In genomic region chr12:109082751-109083150, GRCh38 we compare ENCODE assay signal across 37 cellular contexts.
"Had no signal": no experiment of that assay in that cellular context is flagged by ENCODE, and none has a peak within 500 bp of the region (broad histone marks: within the 10 kb centered on the region; RNA-seq: fewer than 3 reads in every experiment).

No MANE protein-coding gene starts in this region.

- H3K27ac ChIP-seq: adrenal gland, ascending aorta, breast epithelium, cardiac muscle cell, colonic mucosa, epithelial cell of prostate, esophagus squamous epithelium, gastroesophageal sphincter, WERI-Rb-1 had no signal

- H3K4me3 Mint-ChIP-seq: activated B cell treated with CpG ODN at 0.5 μM for 24 hours; activated CD8-positive, alpha-beta memory T cell treated with anti-CD3 and anti-CD28 coated beads, Interleukin-2, amount 10 ng/mL, durations not matched to agents 7 days and 5 days; activated CD8-positive, alpha-beta T cell treated with anti-CD3 and anti-CD28 coated beads, Interleukin-2, amount 10 ng/mL, durations not matched to agents 7 days and 5 days; activated naive CD4-positive, alpha-beta T cell treated with anti-CD3 and anti-CD28 coated beads for 36 hours; activated naive CD4-positive, alpha-beta T cell treated with anti-CD3 and anti-CD28 coated beads, Interleukin-2, amount 50 U/mL, for 24 hours; activated naive CD8-positive, alpha-beta T cell treated with anti-CD3 and anti-CD28 coated beads for 36 hours; activated naive CD8-positive, alpha-beta T cell treated with anti-CD3 and anti-CD28 coated beads, Interleukin-2, amount 50 U/mL, for 24 hours; activated T-helper 1 cell treated with anti-CD3 and anti-CD28 coated beads, Interleukin-12 subunit alpha, Interleukin-12 subunit beta, Interleukin-2, Interleukin-4 antibody, amounts not matched to agents 30 ng/mL and 10 ng/mL and 1 ng/mL, durations not matched to agents 14 hours and 24 hours and 36 hours; brain; T-helper 17 cell; T-helper 2 cell treated with Interferon-gamma antibody and Interleukin-4, amounts not matched to agents 5 μg/mL and 100 μg/mL, for 36 hours had no signal

- H3K4me1 ChIP-seq: ascending aorta, breast epithelium, colonic mucosa, esophagus squamous epithelium, gastroesophageal sphincter had no signal

- DNase-seq: activated B cell treated with CpG ODN at 0.5 μM for 24 hours; activated CD4-positive, alpha-beta T cell treated with anti-CD3 and anti-CD28 coated beads for 48 hours; activated CD4-positive, alpha-beta T cell treated with anti-CD3 and anti-CD28 coated beads, Interleukin-2, amount 50 U/mL, for 1 hour; activated CD4-positive, alpha-beta T cell treated with anti-CD3 and anti-CD28 coated beads, Interleukin-2, amount 50 U/mL, for 48 hours; activated CD8-positive, alpha-beta memory T cell treated with anti-CD3 and anti-CD28 coated beads, Interleukin-2, amount 10 ng/mL, durations not matched to agents 7 days and 5 days; activated CD8-positive, alpha-beta memory T cell treated with anti-CD3 and anti-CD28 coated beads, Interleukin-2, amount 50 U/mL, for 4 hours; activated CD8-positive, alpha-beta T cell treated with anti-CD3 and anti-CD28 coated beads, Interleukin-2, amount 10 ng/mL, durations not matched to agents 7 days and 5 days; activated effector memory CD4-positive, alpha-beta T cell treated with anti-CD3 and anti-CD28 coated beads, Interleukin-2, amount 50 U/mL, for 16 hours; activated naive CD4-positive, alpha-beta T cell treated with anti-CD3 and anti-CD28 coated beads for 36 hours; activated naive CD8-positive, alpha-beta T cell treated with anti-CD3 and anti-CD28 coated beads for 36 hours; activated naive CD8-positive, alpha-beta T cell treated with anti-CD3 and anti-CD28 coated beads, Interleukin-2, amount 50 U/mL, for 24 hours; activated T-cell treated with anti-CD3 and anti-CD28 coated beads, Interleukin-2, amount 50 U/mL, for 1 hour; activated T-cell treated with anti-CD3 and anti-CD28 coated beads, Interleukin-2, amount 50 U/mL, for 48 hours; adrenal gland; central memory CD4-positive, alpha-beta T cell; cerebellar nuclear complex; colonic mucosa; effector memory CD4-positive, alpha-beta T cell; esophagus squamous epithelium; foreskin melanocyte; T-helper 1 cell; T-helper 17 cell; T1000; WERI-Rb-1 had no signal

- H3K27me3 ChIP-seq: adrenal gland, ascending aorta, breast epithelium, cardiac muscle cell, colonic mucosa, esophagus squamous epithelium, gastroesophageal sphincter had no signal

- H3K9me3 ChIP-seq: ascending aorta, breast epithelium, colonic mucosa, esophagus squamous epithelium had no signal

- H3K27ac Mint-ChIP-seq: activated B cell treated with CpG ODN at 0.5 μM for 24 hours; activated CD8-positive, alpha-beta memory T cell treated with anti-CD3 and anti-CD28 coated beads, Interleukin-2, amount 10 ng/mL, durations not matched to agents 7 days and 5 days; activated CD8-positive, alpha-beta T cell treated with anti-CD3 and anti-CD28 coated beads, Interleukin-2, amount 10 ng/mL, durations not matched to agents 7 days and 5 days; activated naive CD4-positive, alpha-beta T cell treated with anti-CD3 and anti-CD28 coated beads for 36 hours; activated naive CD4-positive, alpha-beta T cell treated with anti-CD3 and anti-CD28 coated beads, Interleukin-2, amount 50 U/mL, for 24 hours; activated naive CD8-positive, alpha-beta T cell treated with anti-CD3 and anti-CD28 coated beads for 36 hours; activated naive CD8-positive, alpha-beta T cell treated with anti-CD3 and anti-CD28 coated beads, Interleukin-2, amount 50 U/mL, for 24 hours; activated T-helper 1 cell treated with anti-CD3 and anti-CD28 coated beads, Interleukin-12 subunit alpha, Interleukin-12 subunit beta, Interleukin-2, Interleukin-4 antibody, amounts not matched to agents 30 ng/mL and 10 ng/mL and 1 ng/mL, durations not matched to agents 14 hours and 24 hours and 36 hours; activated T-helper 2 cell treated with anti-CD3 and anti-CD28 coated beads, Interferon-gamma antibody, Interleukin-2, Interleukin-4, amounts not matched to agents 10 μg/mL and 5 μg/mL and 100 μg/mL, durations not matched to agents 14 hours and 24 hours and 36 hours; brain; T-helper 17 cell; T-helper 2 cell treated with Interferon-gamma antibody and Interleukin-4, amounts not matched to agents 5 μg/mL and 100 μg/mL, for 36 hours had no signal

- H3K36me3 ChIP-seq: breast epithelium had no signal

- H3K27me3 Mint-ChIP-seq: activated B cell treated with CpG ODN at 0.5 μM for 24 hours; activated CD8-positive, alpha-beta memory T cell treated with anti-CD3 and anti-CD28 coated beads, Interleukin-2, amount 10 ng/mL, durations not matched to agents 7 days and 5 days; activated naive CD4-positive, alpha-beta T cell treated with anti-CD3 and anti-CD28 coated beads, Interleukin-2, amount 50 U/mL, for 24 hours; activated naive CD8-positive, alpha-beta T cell treated with anti-CD3 and anti-CD28 coated beads for 36 hours; activated naive CD8-positive, alpha-beta T cell treated with anti-CD3 and anti-CD28 coated beads, Interleukin-2, amount 50 U/mL, for 24 hours; brain; T-helper 17 cell had no signal

- H3K4me1 Mint-ChIP-seq: activated B cell treated with CpG ODN at 0.5 μM for 24 hours; activated naive CD4-positive, alpha-beta T cell treated with anti-CD3 and anti-CD28 coated beads, Interleukin-2, amount 50 U/mL, for 24 hours; brain; T-helper 17 cell had no signal

- ATAC-seq: activated CD4-positive, CD25-positive, alpha-beta regulatory T cell treated with anti-CD3 and anti-CD28 coated beads, Interleukin-2, amount 50 U/mL, for 24 hours; activated CD8-positive, alpha-beta memory T cell treated with anti-CD3 and anti-CD28 coated beads, Interleukin-2, amount 10 ng/mL, durations not matched to agents 7 days and 5 days; activated CD8-positive, alpha-beta T cell treated with anti-CD3 and anti-CD28 coated beads, Interleukin-2, amount 10 ng/mL, durations not matched to agents 7 days and 5 days; activated naive CD8-positive, alpha-beta T cell treated with anti-CD3 and anti-CD28 coated beads, Interleukin-2, amount 50 U/mL, for 24 hours; gastroesophageal sphincter; SK-N-SH treated with all-trans-retinoic acid at 6 μM for 48 hours; T-helper 17 cell had no signal

- H3K4me3 ChIP-seq: adrenal gland, ascending aorta, breast epithelium, cardiac muscle cell, colonic mucosa, esophagus squamous epithelium, gastroesophageal sphincter had no signal

- FAIRE-seq: endothelial cell of umbilical vein had no signal
